ENCODE assay signal across 9 cellular contexts in the genomic region with DNA sequence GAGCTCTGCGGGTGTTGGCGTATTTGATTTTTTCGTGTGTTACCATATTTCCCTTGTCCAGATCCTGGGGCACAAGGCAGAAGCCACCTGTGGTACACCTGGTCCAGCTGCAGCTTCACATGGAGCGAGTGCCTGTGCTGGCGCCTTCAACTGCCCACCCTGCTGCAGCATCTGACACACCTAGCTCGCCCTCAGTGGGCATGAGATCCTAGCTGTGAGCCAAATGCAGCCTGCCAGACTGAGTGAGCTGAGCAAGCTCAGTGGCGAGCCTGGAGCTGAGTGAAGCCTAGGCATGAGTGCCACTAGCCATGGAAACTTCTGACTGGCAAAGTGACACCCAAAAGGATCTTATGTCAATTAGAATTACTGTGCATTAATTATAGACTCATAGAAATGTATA.
"Had no signal": no experiment of that assay in that cellular context is flagged by ENCODE, and none has a peak within 500 bp of the region (broad histone marks: within the 10 kb centered on the region; RNA-seq: fewer than 3 reads in every experiment).

No MANE protein-coding gene starts in this region.

- H3K4me3 ChIP-seq: GM23248, GM23338, HAP-1 had no signal

- ATAC-seq: GM23338, HCT116 had no signal

- H3K4me2 ChIP-seq: GM23338 had no signal

- H3K36me3 ChIP-seq: HAP-1 had no signal

- H3K27ac ChIP-seq: GM23248 had no signal

- DNase-seq: GM23248, GOT3, H7, H9, HCEC 1CT, HFFc6 had no signal

- H2AFZ ChIP-seq: GM23248, GM23338 had no signal

- H3K4me1 ChIP-seq: HAP-1 had no signal

- H3K9ac ChIP-seq: GM23248 had no signal
